Comparison of ENCODE assay signal across 8 cellular contexts in the genomic region with DNA sequence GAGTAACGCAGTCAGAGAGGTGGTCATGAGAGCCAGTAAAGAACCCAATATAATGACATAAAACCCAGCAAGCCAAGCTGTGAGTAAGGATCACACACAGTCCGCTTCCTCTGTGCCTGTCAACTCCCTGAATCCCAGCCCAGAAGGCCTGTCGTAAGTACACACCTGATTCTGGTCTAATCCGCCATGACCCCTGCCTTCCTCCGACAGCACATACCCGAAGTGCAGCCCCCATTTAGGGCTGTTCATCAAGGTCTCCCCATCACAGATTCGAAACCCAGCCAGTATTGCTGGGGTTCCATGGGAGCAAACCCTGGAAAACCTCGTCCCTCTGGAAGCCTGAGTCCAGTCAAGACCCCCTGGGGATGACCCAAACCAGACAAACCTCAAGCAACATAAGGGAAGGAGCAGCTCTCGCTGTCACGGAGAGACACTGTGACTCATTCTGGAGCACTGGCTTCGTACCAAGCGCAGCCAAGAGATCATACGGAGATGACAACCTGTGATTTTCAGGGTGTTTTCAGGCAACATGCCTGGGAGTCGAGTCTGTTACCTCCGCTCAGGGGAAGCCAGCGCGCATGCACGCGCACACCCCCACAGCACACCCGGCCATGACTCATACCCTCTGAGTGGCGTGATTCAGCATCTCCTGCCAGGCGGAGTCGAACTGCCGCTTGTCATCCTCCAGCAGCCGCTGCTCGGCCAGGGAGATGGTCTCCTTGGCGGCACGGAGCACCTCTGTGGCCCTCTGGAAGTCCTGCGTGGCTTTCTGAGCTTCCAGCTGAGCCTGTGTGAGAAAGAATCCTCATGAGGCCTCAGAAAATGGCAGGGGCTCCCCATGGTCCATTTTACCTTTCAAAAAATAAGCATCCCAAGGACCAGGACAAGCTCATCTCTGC.
DNase-seq lines count a peak whose midpoint lies in the region; ATAC-seq, FAIRE-seq and TF ChIP-seq lines count a peak whose summit lies in the region.

No MANE protein-coding gene starts in this region.

- H3K27me3 Mint-ChIP-seq in neural crest cell (ENCODE audit: low read depth), result no peaks in the 10 kb centered on the region

- DNase-seq in EH (ENCODE audit: low read depth) (peak; percentile 96), esophagus squamous epithelium (lab: John Stamatoyannopoulos, UW) (peak; percentile 54), neural crest cell (ENCODE audit: low read depth, low spot score) (no peak), D721Med (ENCODE audit: insufficient read length, low spot score) (no peak)
- DNase-seq in activated T-cell treated with anti-CD3 and anti-CD28 coated beads, Interleukin-2, amount 50 U/mL, for 48 hours, result peak; percentile 86 to 91
- DNase-seq in stimulated activated naive CD8-positive, alpha-beta T cell treated with anti-CD3 and anti-CD28 coated beads, Interleukin-15, Interleukin-2, amounts not matched to agents 100 U/mL and 50 U/mL, for 24 hours, result peak; percentile 84

- peak overlapping the region; percentile 63 for H3K9ac ChIP-seq in OCI-LY3 (ENCODE audit: low read length)

- H3K36me3 ChIP-seq in OCI-LY3 (replicated peaks; ENCODE audit: low read depth, low read length) (peaks cover 39% of the 10 kb centered on the region), esophagus squamous epithelium (peaks cover 0 to 14% (median 0%) of the 10 kb centered on the region in 3 donors)

- peaks cover 62% of the 10 kb centered on the region for H3K4me1 ChIP-seq in OCI-LY3 (ENCODE audit: low read length)
- peaks cover 18 to 45% (median 26%) of the 10 kb centered on the region in 3 donors for H3K4me1 ChIP-seq in esophagus squamous epithelium

- peaks cover 5% of the 10 kb centered on the region for H3K4me1 Mint-ChIP-seq in neural crest cell

- peak in 2 of 4 donors; percentile 7 to 54 for TF ChIP-seq POLR2A in esophagus squamous epithelium (IDR thresholded peaks at IDR 0.05)

- H3K4me3 ChIP-seq in OCI-LY3 (ENCODE audit: low read length) (peak overlapping the region; percentile 28), esophagus squamous epithelium (peak overlapping the region in 2 of 4 donors; percentile 4 to 39)

- no peaks in the 10 kb centered on the region for H3K9me3 Mint-ChIP-seq in neural crest cell

- TF ChIP-seq CTCF in OCI-LY3 (IDR thresholded peaks at IDR 0.05; ENCODE audit: low read depth, low read length) (0 out of 2 replicates have a peak, but pooled peaks have one; percentile 5), esophagus squamous epithelium (IDR thresholded peaks at IDR 0.05) (peak in 1 of 6 experiments; percentile 48), neural crest cell (conservative IDR thresholded peaks at IDR 0.05) (no peak), D721Med (IDR thresholded peaks at IDR 0.05; ENCODE audit: insufficient read depth, missing control alignments) (no peak)

- 55 to 88% methylated on average over 6 to 16 of the region's 29 CpGs for WGBS in esophagus squamous epithelium, 2 donors

- no peak for FAIRE-seq in D721Med (lab: Jason Lieb, UNC)

- peaks cover 16% of the 10 kb centered on the region; the same call in 1 of the 2 replicates for H4K20me1 ChIP-seq in OCI-LY3 (ENCODE audit: insufficient read depth, low read length)

- no peaks in the 10 kb centered on the region for H3K27me3 ChIP-seq in OCI-LY3 (ENCODE audit: low read depth, low read length)
- H3K27me3 ChIP-seq in esophagus squamous epithelium, result no peaks in the 10 kb centered on the region

- ATAC-seq in HG02610 (IDR thresholded peaks at IDR 0.05; ENCODE audit: unreplicated experiment), result peak; percentile 72
- ATAC-seq in stimulated activated naive CD8-positive, alpha-beta T cell treated with anti-CD3 and anti-CD28 coated beads, Interleukin-15, Interleukin-2, amounts not matched to agents 100 U/mL and 50 U/mL, for 24 hours, result peak; percentile 87

- H3K27ac ChIP-seq in OCI-LY3 (ENCODE audit: low read length) (peak overlapping the region; percentile 65), esophagus squamous epithelium (peak overlapping the region; percentile 59 to 84 (median 74))

- intact Hi-C loops in esophagus squamous epithelium (cut with DNase I), result loop anchor here (5.0 kb wide), 2 partner anchors 63 to 108 kb away; partner anchors contain the start of gene SH3BP5

- H3K4me3 Mint-ChIP-seq in neural crest cell, result no peak overlapping the region

- no peaks in the 10 kb centered on the region for H3K36me3 Mint-ChIP-seq in neural crest cell (ENCODE audit: low read depth)

- peak overlapping the region; percentile 67 for H3K27ac Mint-ChIP-seq in neural crest cell (ENCODE audit: unreplicated experiment)

- H3K79me2 ChIP-seq in OCI-LY3 (ENCODE audit: low read length), result peaks cover 79% of the 10 kb centered on the region

- no peak overlapping the region for H2AFZ ChIP-seq in OCI-LY3 (ENCODE audit: low read depth, low read length)

- H3K4me2 ChIP-seq in OCI-LY3 (ENCODE audit: low read length), result peak overlapping the region; percentile 66

- H3K9me3 ChIP-seq in OCI-LY3 (ENCODE audit: insufficient read depth, low read length) (no peaks in the 10 kb centered on the region), esophagus squamous epithelium (no peaks in the 10 kb centered on the region)

Comparison
In these comparisons a context has a peak if more than half of its experiments do, and no peak if none do; other contexts are left out.
1. DNase-seq: peak in EH (single experiment), activated T-cell treated with anti-CD3 and anti-CD28 coated beads, Interleukin-2, amount 50 U/mL, for 48 hours (2 of 2), esophagus squamous epithelium (single experiment) and stimulated activated naive CD8-positive, alpha-beta T cell treated with anti-CD3 and anti-CD28 coated beads, Interleukin-15, Interleukin-2, amounts not matched to agents 100 U/mL and 50 U/mL, for 24 hours (single experiment); none in neural crest cell (single experiment) and D721Med (single experiment).